14 cellular contexts compared by ENCODE assay signal in the genomic region with DNA sequence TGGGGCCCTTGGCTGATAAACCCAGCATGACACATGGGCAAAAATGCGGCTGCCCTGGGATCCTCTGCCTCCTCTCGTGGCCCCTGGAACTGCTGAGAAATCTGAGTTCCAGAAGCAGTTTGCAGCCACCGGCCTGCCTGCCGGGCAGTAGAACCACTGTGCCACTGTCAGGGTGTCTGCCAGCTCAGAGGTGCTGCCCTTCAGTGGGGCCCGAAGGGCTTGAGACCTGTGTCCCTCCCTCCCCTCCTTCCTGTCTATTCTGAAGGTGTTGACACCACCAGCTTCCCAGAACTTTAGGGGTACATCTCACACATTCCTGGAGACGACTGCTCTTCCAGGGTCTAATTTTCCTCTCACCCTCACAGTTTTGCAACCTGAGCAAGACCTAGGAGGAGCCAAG.
DNase-seq lines count a peak whose midpoint lies in the region; ATAC-seq, FAIRE-seq and TF ChIP-seq lines count a peak whose summit lies in the region.
"Had no signal": no experiment of that assay in that cellular context is flagged by ENCODE, and none has a peak within 500 bp of the region (broad histone marks: within the 10 kb centered on the region; RNA-seq: fewer than 3 reads in every experiment).

No MANE protein-coding gene starts in this region.

- H2AFZ ChIP-seq in H1 (ENCODE audit: low read length), result no peak overlapping the region

- H3K27ac ChIP-seq in H1 (ENCODE audit: low read depth, low read length), result no peak overlapping the region
- peak overlapping the region; percentile 74 to 83 for H3K27ac ChIP-seq in small intestine (ENCODE audit: low read depth in 1 of 2, low read length in 1 of 2)
- no peak overlapping the region for H3K27ac ChIP-seq in foreskin keratinocyte
- H3K27ac ChIP-seq: breast epithelium, testis had no signal

- no peak overlapping the region for H2BK15ac ChIP-seq in H1 (ENCODE audit: low read length)

- no peak for TF ChIP-seq RAD21 in H1 (IDR thresholded peaks at IDR 0.05 in 1 of 2, conservative IDR thresholded peaks at IDR 0.05 in 1 of 2; ENCODE audit: low read depth in 2 of 2, low read length in 2 of 2)

- no peak overlapping the region for H4K5ac ChIP-seq in H1 (ENCODE audit: insufficient read length, low read depth, low read length)

- peak overlapping the region; percentile 20 for H3K4me3 Mint-ChIP-seq in activated CD4-positive, alpha-beta T cell treated with anti-CD3 and anti-CD28 coated beads for 36 hours
- peak overlapping the region; percentile 83 for H3K4me3 Mint-ChIP-seq in T-helper 17 cell

- no peaks in the 10 kb centered on the region; the same call in 1 of the 2 replicates for H3K23me2 ChIP-seq in H1 (ENCODE audit: low read depth, low read length)

- H3K18ac ChIP-seq in H1 (ENCODE audit: extremely low read depth, low read length), result no peak overlapping the region

- H2BK12ac ChIP-seq in H1 (ENCODE audit: low read depth, low read length), result no peak overlapping the region

- H3K4me1 Mint-ChIP-seq in activated CD4-positive, alpha-beta T cell treated with anti-CD3 and anti-CD28 coated beads for 36 hours, result peaks cover 74% of the 10 kb centered on the region
- H3K4me1 Mint-ChIP-seq in T-helper 17 cell, result peaks cover 43% of the 10 kb centered on the region

- intact Hi-C loops in activated CD4-positive, alpha-beta T cell treated with anti-CD3 and anti-CD28 coated beads for 36 hours (cut with DNase I, micrococcal nuclease), result no loop called here

- ATAC-seq in activated CD4-positive, alpha-beta T cell treated with anti-CD3 and anti-CD28 coated beads for 36 hours, result no peak
- ATAC-seq in T-helper 17 cell, result peak; percentile 5
- ATAC-seq in foreskin keratinocyte, result no peak
- no peak for ATAC-seq in HG03521 (IDR thresholded peaks at IDR 0.05; ENCODE audit: unreplicated experiment)

- H3K36me3 Mint-ChIP-seq in activated CD4-positive, alpha-beta T cell treated with anti-CD3 and anti-CD28 coated beads for 36 hours (ENCODE audit: low read depth), result no peaks in the 10 kb centered on the region
- H3K36me3 Mint-ChIP-seq in T-helper 17 cell (ENCODE audit: low read depth), result no peaks in the 10 kb centered on the region

- TF ChIP-seq CTCF in H1 (IDR thresholded peaks at IDR 0.05; ENCODE audit: control extremely low read depth in 1 of 3, insufficient read depth in 1 of 3, low read depth in 1 of 3, low read length in 3 of 3) (no peak), foreskin keratinocyte (conservative IDR thresholded peaks at IDR 0.05) (no peak)

- no peak overlapping the region for H4K8ac ChIP-seq in H1 (ENCODE audit: extremely low read depth, insufficient read depth, low read length)

- H2BK20ac ChIP-seq in H1 (ENCODE audit: low read length), result 0 out of 2 replicates have a peak overlapping the region, but pooled peaks have one; percentile 18

- POLR2A ChIA-PET in activated CD4-positive, alpha-beta T cell treated with anti-CD3 and anti-CD28 coated beads for 36 hours (lab: Charles Lee), result no interaction called here
- POLR2A ChIA-PET in H1 (lab: Charles Lee; ENCODE audit: partially characterized antibody), result no interaction called here

- H3K23ac ChIP-seq in H1 (ENCODE audit: insufficient read length), result no peak overlapping the region

- 87% methylated on average over 6 of the region's 6 CpGs; no CpG with 5 or more reads in 1 of the 2 experiments for WGBS in H1 (ENCODE audit: extremely low coverage in 1 of 2, insufficient coverage in 1 of 2, insufficient read length in 1 of 2, insufficient replicate concordance in 2 of 2, low coverage in 1 of 2, low lambda C conversion rate in 2 of 2, missing lambda C conversion rate in 1 of 2), 2 experiments
- WGBS in small intestine, 3 donors, result 63 to 77% (median 71%) methylated on average over 6 of the region's 6 CpGs

- H3K9ac ChIP-seq in H1 (replicated peaks in 1 of 4; ENCODE audit: extremely low read depth in 1 of 4, low read depth in 3 of 4, low read length in 3 of 4), result no peak overlapping the region

- no peak for TF ChIP-seq EP300 in H1 (IDR thresholded peaks at IDR 0.05; ENCODE audit: borderline replicate concordance in 1 of 2, low read depth in 2 of 2, low read length in 2 of 2)

- H3K4me3 ChIP-seq in H1 (ENCODE audit: extremely low read depth in 1 of 4, insufficient read depth in 2 of 4, low read depth in 3 of 4, low read length in 4 of 4), result no peak overlapping the region
- H3K4me3 ChIP-seq in small intestine (ENCODE audit: low read depth in 1 of 2, low read length in 2 of 2), result no peak overlapping the region
- H3K4me3 ChIP-seq: breast epithelium, testis had no signal

- H4K91ac ChIP-seq in H1 (replicated peaks; ENCODE audit: insufficient read length, low read length), result no peak overlapping the region

- no peak overlapping the region for H2AK5ac ChIP-seq in H1 (ENCODE audit: low read depth, low read length)

- no peak overlapping the region for H2BK120ac ChIP-seq in H1 (replicated peaks; ENCODE audit: low read depth, low read length)

- DNase-seq in activated CD4-positive, alpha-beta T cell treated with anti-CD3 and anti-CD28 coated beads for 36 hours, result peak; percentile 23
- DNase-seq in activated CD4-positive, alpha-beta T cell treated with anti-CD3 and anti-CD28 coated beads for 48 hours, result no peak
- DNase-seq in T-helper 17 cell, result no peak
- no peak for DNase-seq in H1 (ENCODE audit: low read depth in 1 of 2, low spot score in 2 of 2)
- no peak for DNase-seq in small intestine
- no peak for DNase-seq in foreskin keratinocyte
- DNase-seq in stimulated activated CD4-positive, alpha-beta T cell treated with anti-CD3 and anti-CD28 coated beads, Interleukin-4, amount 100 ng/mL, for 4 hours, result no peak
- DNase-seq: KBM-7, NCI-H2081, posterior cingulate gyrus, testis had no signal

- FAIRE-seq in H1 (lab: Jason Lieb, UNC), result no peak
- no peak for FAIRE-seq in small intestine (lab: Jason Lieb, UNC)
- FAIRE-seq: G401.6 had no signal

- H3K36me3 ChIP-seq in H1 (ENCODE audit: control insufficient read depth in 2 of 4, insufficient read depth in 4 of 4, low read length in 3 of 4), result no peaks in the 10 kb centered on the region
- no peaks in the 10 kb centered on the region for H3K36me3 ChIP-seq in small intestine (ENCODE audit: control insufficient read depth in 2 of 2, insufficient read depth in 2 of 2, low read length in 2 of 2)
- H3K36me3 ChIP-seq: breast epithelium had no signal

- H3K9me3 ChIP-seq in T-helper 17 cell (ENCODE audit: control insufficient read depth, low read length, poor library complexity, severe bottlenecking), result no peaks in the 10 kb centered on the region
- H3K9me3 ChIP-seq in H1 (ENCODE audit: insufficient read depth in 2 of 2, low read depth in 1 of 2, low read length in 1 of 2), result peaks cover 0 to 2% of the 10 kb centered on the region in 2 experiments; a peak in 2 of 4 replicates
- H3K9me3 ChIP-seq in small intestine (ENCODE audit: control insufficient read depth, low read depth), result no peaks in the 10 kb centered on the region
- H3K9me3 ChIP-seq: breast epithelium, testis had no signal

- no peak for TF ChIP-seq POLR2A in H1 (IDR thresholded peaks at IDR 0.05; ENCODE audit: control extremely low read depth in 1 of 2, low read depth in 2 of 2, low read length in 2 of 2)

- no peak overlapping the region for H3K56ac ChIP-seq in H1 (replicated peaks; ENCODE audit: insufficient read length, low read depth, low read length)

- no peak overlapping the region for H3K4ac ChIP-seq in H1 (replicated peaks; ENCODE audit: insufficient read length, low read depth, low read length)

- CTCF ChIA-PET in activated CD4-positive, alpha-beta T cell treated with anti-CD3 and anti-CD28 coated beads for 36 hours (lab: Charles Lee), result interaction anchor here (0.6 kb wide), 1 partner anchor 684 kb away, joined by 3 read pairs; no protein-coding TSS in a partner anchor
- CTCF ChIA-PET in H1 (lab: Charles Lee; ENCODE audit: partially characterized antibody), result no interaction called here

- H3K27me3 ChIP-seq in H1 (replicated peaks in 1 of 4; ENCODE audit: control insufficient read depth in 3 of 4, extremely low read depth in 1 of 4, insufficient read depth in 3 of 4, low read length in 3 of 4) (peaks cover 0 to 1% (median 0%) of the 10 kb centered on the region in 4 experiments; a peak in 1 of 7 replicates), small intestine (ENCODE audit: control insufficient read depth in 2 of 2, insufficient read depth in 2 of 2, low read length in 2 of 2) (no peaks in the 10 kb centered on the region), foreskin keratinocyte (no peaks in the 10 kb centered on the region)
- H3K27me3 ChIP-seq: breast epithelium, testis had no signal

- no peak overlapping the region for H3K4me2 ChIP-seq in H1 (ENCODE audit: insufficient read depth in 1 of 2, low read depth in 2 of 2, low read length in 2 of 2)

- no peaks in the 10 kb centered on the region for H4K20me1 ChIP-seq in H1 (replicated peaks in 1 of 2; ENCODE audit: control insufficient read depth in 1 of 2, insufficient read depth in 2 of 2, low read length in 2 of 2)

- no peaks in the 10 kb centered on the region for H3K4me1 ChIP-seq in H1 (replicated peaks in 1 of 4; ENCODE audit: control insufficient read depth in 3 of 4, insufficient read depth in 4 of 4, low read length in 3 of 4)
- peaks cover 0 to 11% of the 10 kb centered on the region in 2 donors for H3K4me1 ChIP-seq in small intestine (ENCODE audit: control insufficient read depth in 2 of 2, insufficient read depth in 1 of 2, low read depth in 1 of 2, low read length in 1 of 2)
- H3K4me1 ChIP-seq in foreskin keratinocyte, result peaks cover 11% of the 10 kb centered on the region
- H3K4me1 ChIP-seq: breast epithelium, testis had no signal

- no peaks in the 10 kb centered on the region for H3K9me3 Mint-ChIP-seq in activated CD4-positive, alpha-beta T cell treated with anti-CD3 and anti-CD28 coated beads for 36 hours (ENCODE audit: low read depth)

- H3K79me2 ChIP-seq in H1 (ENCODE audit: control insufficient read depth in 1 of 2, insufficient read depth in 2 of 2, low read length in 2 of 2), result no peaks in the 10 kb centered on the region

- no peaks in the 10 kb centered on the region for H3K27me3 Mint-ChIP-seq in activated CD4-positive, alpha-beta T cell treated with anti-CD3 and anti-CD28 coated beads for 36 hours
- no peaks in the 10 kb centered on the region for H3K27me3 Mint-ChIP-seq in T-helper 17 cell

- H3K27ac Mint-ChIP-seq in activated CD4-positive, alpha-beta T cell treated with anti-CD3 and anti-CD28 coated beads for 36 hours, result peak overlapping the region; percentile 90
- peak overlapping the region; percentile 95 for H3K27ac Mint-ChIP-seq in T-helper 17 cell

- no peaks in the 10 kb centered on the region for H3K79me1 ChIP-seq in H1 (ENCODE audit: low read depth, low read length)

- no peak overlapping the region for H3K14ac ChIP-seq in H1 (ENCODE audit: insufficient read length)

- H2BK5ac ChIP-seq in H1 (ENCODE audit: low read depth, low read length), result no peak overlapping the region

TF ChIP-seq in H1, 55 proteins besides CTCF, POLR2A, EP300 and RAD21 (continues in another document):
- TF ChIP-seq, protein P1, sequence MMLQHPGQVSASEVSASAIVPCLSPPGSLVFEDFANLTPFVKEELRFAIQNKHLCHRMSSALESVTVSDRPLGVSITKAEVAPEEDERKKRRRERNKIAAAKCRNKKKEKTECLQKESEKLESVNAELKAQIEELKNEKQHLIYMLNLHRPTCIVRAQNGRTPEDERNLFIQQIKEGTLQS (IDR thresholded peaks at IDR 0.05; ENCODE audit: insufficient read depth, low read depth, low read length), result no peak
- TF ChIP-seq CEBPB (IDR thresholded peaks at IDR 0.05; ENCODE audit: low read depth, low read length), result no peak

Comparison
In these comparisons a context has a peak if more than half of its experiments do, and no peak if none do; other contexts are left out.
1. H3K27ac ChIP-seq: peak in small intestine (2 of 2); none in H1 (single experiment) and foreskin keratinocyte (single experiment).